9 cellular contexts compared by ENCODE assay signal in the genomic region with DNA sequence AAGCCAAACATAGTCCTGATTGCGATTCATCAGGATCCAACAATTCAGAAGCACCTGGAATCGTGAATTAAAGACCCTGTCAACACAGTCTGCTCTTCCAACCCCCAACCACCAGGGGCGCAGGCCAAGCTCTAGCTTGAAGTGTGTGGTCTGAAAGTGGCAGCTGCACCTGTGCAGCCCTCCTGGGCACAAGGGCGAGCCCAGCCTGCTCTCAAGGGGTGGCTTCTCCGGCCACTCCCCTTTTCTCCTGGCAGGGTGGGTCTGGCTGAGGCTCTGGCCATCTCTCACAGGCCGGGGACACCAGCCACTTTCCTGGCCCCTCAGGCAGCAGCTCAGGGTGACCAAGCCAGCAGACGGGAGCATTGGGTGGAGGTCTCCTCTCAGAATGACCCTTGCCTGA.
A peak's percentile ranks its signal among the peaks of the same experiment; 100 is the strongest.
DNase-seq lines count a peak whose midpoint lies in the region; ATAC-seq and TF ChIP-seq lines count a peak whose summit lies in the region.
"Had no signal": no experiment of that assay in that cellular context is flagged by ENCODE, and none has a peak within 500 bp of the region (broad histone marks: within the 10 kb centered on the region; RNA-seq: fewer than 3 reads in every experiment).

No MANE protein-coding gene starts in this region.

- ATAC-seq in HG03457 (IDR thresholded peaks at IDR 0.05; ENCODE audit: unreplicated experiment) (no peak), GM18519 (IDR thresholded peaks at IDR 0.05; ENCODE audit: low FRiP score, unreplicated experiment) (no peak)

- TF ChIP-seq EP300 in ovary (IDR thresholded peaks at IDR 0.05): no peak

- H3K4me2 ChIP-seq in Loucy (ENCODE audit: low read depth, low read length, poor library complexity, severe bottlenecking): no peak overlapping the region

- H3K4me1 ChIP-seq in Loucy (ENCODE audit: insufficient read depth, low read length, poor library complexity, severe bottlenecking) (no peaks in the 10 kb centered on the region), ovary (ENCODE audit: insufficient read depth) (peaks cover 7% of the 10 kb centered on the region)

- intact Hi-C loops in ovary (cut with DNase I): no loop called here

- DNase-seq in NCI-H1092 treated with DMSO at 0.1 percent for 48 hours (lab: John Stamatoyannopoulos, UW) (peak; percentile 28), NCI-H1092 (lab: John Stamatoyannopoulos, UW) (no peak), dermis blood vessel endothelial cell (peak; percentile 40), retinal pigment epithelial cell (ENCODE audit: low read depth) (no peak), ovary (no peak)
- DNase-seq: mammary epithelial cell had no signal

- H3K9me2 ChIP-seq in Loucy (replicated peaks; ENCODE audit: low read depth, low read length): no peaks in the 10 kb centered on the region

- H3K9me3 ChIP-seq in Loucy (ENCODE audit: insufficient read depth, low read depth, low read length): no peaks in the 10 kb centered on the region
- no peaks in the 10 kb centered on the region for H3K9me3 ChIP-seq in ovary

- 73 to 78% (median 77%) methylated on average over 7 of the region's 7 CpGs for WGBS in ovary, 3 donors

- H4K20me1 ChIP-seq in Loucy (ENCODE audit: insufficient read depth, low read length, poor library complexity, severe bottlenecking): peaks cover 15% of the 10 kb centered on the region

- H3K27me3 ChIP-seq in Loucy (ENCODE audit: insufficient read depth, low read length, poor library complexity, severe bottlenecking): no peaks in the 10 kb centered on the region
- H3K27me3 ChIP-seq in ovary: no peaks in the 10 kb centered on the region

- TF ChIP-seq POLR2A in ovary (IDR thresholded peaks at IDR 0.05): no peak

- H3F3A ChIP-seq in Loucy (ENCODE audit: low read depth): no peaks in the 10 kb centered on the region

- H3K36me3 ChIP-seq in Loucy (ENCODE audit: insufficient read depth, low read length): peaks cover 77% of the 10 kb centered on the region; the same call in 1 of the 2 replicates
- no peaks in the 10 kb centered on the region for H3K36me3 ChIP-seq in ovary

- H3K79me2 ChIP-seq in Loucy (ENCODE audit: insufficient read depth, low read length): peaks cover 7% of the 10 kb centered on the region; the same call in 1 of the 2 replicates

- no peak overlapping the region for H2AFZ ChIP-seq in Loucy (ENCODE audit: low read length)

- no peak overlapping the region for H3K9ac ChIP-seq in Loucy (ENCODE audit: low read depth, low read length, poor library complexity, severe bottlenecking)

- H3K4me3 ChIP-seq in Loucy (ENCODE audit: low read length, poor library complexity, severe bottlenecking) (no peak overlapping the region), retinal pigment epithelial cell (ENCODE audit: low read length) (no peak overlapping the region), ovary (no peak overlapping the region)

- no peak overlapping the region for H3K27ac ChIP-seq in ovary

- TF ChIP-seq CTCF in Loucy (conservative IDR thresholded peaks at IDR 0.05; ENCODE audit: low read length) (peak; percentile 48), retinal pigment epithelial cell (conservative IDR thresholded peaks at IDR 0.05; ENCODE audit: low read depth, low read length) (peak; percentile 27), ovary (IDR thresholded peaks at IDR 0.05) (no peak)

Comparison
In these comparisons a context has a peak if more than half of its experiments do, and no peak if none do; other contexts are left out.
1. DNase-seq: peak in NCI-H1092 treated with DMSO at 0.1 percent for 48 hours (single experiment) and dermis blood vessel endothelial cell (single experiment); none in NCI-H1092 (single experiment), retinal pigment epithelial cell (single experiment) and ovary (0 of 5).
2. CTCF ChIP-seq: peak in Loucy (single experiment) and retinal pigment epithelial cell (single experiment); none in ovary (0 of 3).